In the genomic region with DNA sequence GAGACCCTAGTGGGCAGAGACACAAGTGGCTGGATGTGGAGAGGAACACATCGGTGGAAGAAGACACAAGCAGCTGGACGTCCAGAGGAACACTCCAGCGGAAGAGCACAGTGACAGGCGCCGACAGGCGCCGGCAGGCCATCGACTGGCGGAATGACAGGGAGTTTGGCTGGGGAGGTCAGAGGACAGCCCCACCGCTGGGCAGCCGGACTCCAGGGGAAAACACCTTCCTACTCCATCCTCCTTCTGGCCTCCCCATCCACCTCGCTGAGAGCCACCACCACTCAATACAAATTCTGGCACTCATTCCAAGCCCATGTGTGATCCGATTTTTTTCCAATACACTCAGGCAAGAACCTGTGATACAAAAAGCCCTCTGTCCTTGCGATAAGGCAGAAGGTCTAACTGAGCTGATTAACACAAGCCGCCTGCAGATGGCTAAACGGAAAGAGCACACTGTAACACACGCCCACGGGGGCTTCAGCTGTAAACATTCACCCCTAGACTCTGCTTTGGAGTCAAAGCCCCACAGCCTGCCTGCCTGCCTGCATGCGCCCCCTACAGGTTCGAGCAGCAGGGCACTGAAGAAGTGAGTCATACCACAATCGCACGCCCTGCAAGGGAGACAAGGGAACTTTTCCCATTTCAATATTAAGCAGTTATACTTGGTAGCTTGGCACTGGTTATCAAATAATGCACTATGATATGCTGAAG, we compare ENCODE assay signal across 10 cellular contexts. TPM values are rescaled to one million over a fixed set of nuclear protein-coding genes. Genes with fewer than 3 reads are reported as not detected.
DNase-seq lines count a peak whose midpoint lies in the region; ATAC-seq and TF ChIP-seq lines count a peak whose summit lies in the region.
"Had no signal": no experiment of that assay in that cellular context is flagged by ENCODE, and none has a peak within 500 bp of the region (broad histone marks: within the 10 kb centered on the region; RNA-seq: fewer than 3 reads in every experiment).

No MANE protein-coding gene starts in this region.

- no peak overlapping the region for H2AFZ ChIP-seq in IMR-90 (replicated peaks; ENCODE audit: low read length, poor library complexity)
- peak overlapping the region; percentile 50 for H2AFZ ChIP-seq in mammary epithelial cell (ENCODE audit: low read depth, low read length)

- DNase-seq in ELF-1 (ENCODE audit: low read depth, low spot score) = peak; percentile 76
- DNase-seq in IMR-90 = peak; percentile 12
- DNase-seq in mammary epithelial cell = peak; percentile 11
- DNase-seq in nephron progenitor cell = peak; percentile 34
- no peak for DNase-seq in inferior parietal cortex (ENCODE audit: extremely low spot score)

- H2AK9ac ChIP-seq in IMR-90 (replicated peaks; ENCODE audit: low read depth, low read length, poor library complexity) = no peak overlapping the region

- H3K36me3 ChIP-seq in IMR-90 (ENCODE audit: control insufficient read depth, insufficient read depth, low read length) = no peaks in the 10 kb centered on the region
- H3K36me3 ChIP-seq in mammary epithelial cell (ENCODE audit: insufficient read depth, low read length) = no peaks in the 10 kb centered on the region

- H3K79me2 ChIP-seq in mammary epithelial cell (ENCODE audit: insufficient read depth, low read length) = no peaks in the 10 kb centered on the region

- H3K27me3 Mint-ChIP-seq in nephron progenitor cell (ENCODE audit: low read depth, poor library complexity) = no peaks in the 10 kb centered on the region

- H3K14ac ChIP-seq in IMR-90 (replicated peaks; ENCODE audit: low read depth, low read length) = no peak overlapping the region

- CTCF ChIA-PET in IMR-90 (lab: Yijun Ruan, JAX) (interaction anchor here (0.6 to 1.2 kb wide), 3 partner anchors 10 to 600 kb away, joined by 3 to 5 read pairs (median 4); no protein-coding TSS in a partner anchor), mammary epithelial cell (lab: Charles Lee; ENCODE audit: low non-redundant PET) (no interaction called here)

- H3K56ac ChIP-seq in IMR-90 (ENCODE audit: extremely low read depth, insufficient read depth, low read length) = no peak overlapping the region

- no peak overlapping the region for H3K4me2 ChIP-seq in IMR-90 (ENCODE audit: low read depth, low read length)
- H3K4me2 ChIP-seq in mammary epithelial cell (ENCODE audit: insufficient read depth, low read depth, low read length) = no peak overlapping the region

- no peaks in the 10 kb centered on the region for H3K79me1 ChIP-seq in IMR-90 (ENCODE audit: low read depth in 1 of 2, low read length in 2 of 2)

- no peaks in the 10 kb centered on the region for H4K20me1 ChIP-seq in IMR-90 (ENCODE audit: insufficient read depth, low read length)
- no peaks in the 10 kb centered on the region for H4K20me1 ChIP-seq in mammary epithelial cell (ENCODE audit: insufficient read depth, low read length)

- no peaks in the 10 kb centered on the region for H3K9me3 ChIP-seq in IMR-90 (ENCODE audit: control insufficient read depth, insufficient read depth, low read length)
- H3K9me3 ChIP-seq in mammary epithelial cell (replicated peaks; ENCODE audit: insufficient read depth, low read length) = no peaks in the 10 kb centered on the region

- no peak overlapping the region for H2BK120ac ChIP-seq in IMR-90 (ENCODE audit: low read depth, low read length)

- H4K8ac ChIP-seq in IMR-90 (ENCODE audit: low read depth in 2 of 2, low read length in 2 of 2) = no peak overlapping the region

- no peak overlapping the region for H3K23ac ChIP-seq in IMR-90 (ENCODE audit: low read depth, low read length)

- no peak overlapping the region for H3K18ac ChIP-seq in IMR-90 (ENCODE audit: low read depth, low read length)

- no peak for ATAC-seq in IMR-90 (ENCODE audit: low read depth)
- ATAC-seq in HG02973 (IDR thresholded peaks at IDR 0.05; ENCODE audit: unreplicated experiment) = no peak
- ATAC-seq in GM21423 (IDR thresholded peaks at IDR 0.05; ENCODE audit: unreplicated experiment) = no peak
- no peak for ATAC-seq in HG03469 (IDR thresholded peaks at IDR 0.05; ENCODE audit: unreplicated experiment)

- H3K4me3 ChIP-seq in IMR-90 (ENCODE audit: insufficient read depth, low read depth, low read length) (no peak overlapping the region), mammary epithelial cell (replicated peaks in 1 of 3; ENCODE audit: insufficient read depth in 1 of 3, low read depth in 2 of 3, low read length in 3 of 3) (no peak overlapping the region)
- H3K4me3 ChIP-seq: SK-N-MC, skin epidermis had no signal

- TF ChIP-seq RAD21 in IMR-90 (IDR thresholded peaks at IDR 0.05; ENCODE audit: low read length) = no peak

- TF ChIP-seq POLR2A in IMR-90 (IDR thresholded peaks at IDR 0.05; ENCODE audit: low read depth, low read length) = no peak

- H3K27ac ChIP-seq in IMR-90 (ENCODE audit: insufficient read depth, low read length) (no peak overlapping the region), mammary epithelial cell (ENCODE audit: insufficient read depth, low read depth, low read length) (no peak overlapping the region)
- H3K27ac ChIP-seq: SK-N-MC, skin epidermis had no signal

- H3K36me3 Mint-ChIP-seq in nephron progenitor cell (ENCODE audit: low read depth) = no peaks in the 10 kb centered on the region

- H2BK15ac ChIP-seq in IMR-90 (ENCODE audit: low read depth, low read length) = no peak overlapping the region

- no peaks in the 10 kb centered on the region for H3K27me3 ChIP-seq in IMR-90 (ENCODE audit: control insufficient read depth, insufficient read depth, low read length)
- no peaks in the 10 kb centered on the region for H3K27me3 ChIP-seq in mammary epithelial cell (ENCODE audit: insufficient read depth, low read length)

- no peak overlapping the region for H2BK20ac ChIP-seq in IMR-90 (ENCODE audit: low read depth, low read length)

- no peak overlapping the region for H2AK5ac ChIP-seq in IMR-90 (ENCODE audit: low read depth, low read length)

- no peaks in the 10 kb centered on the region for H3K4me1 Mint-ChIP-seq in nephron progenitor cell

- H3K27ac Mint-ChIP-seq in nephron progenitor cell = no peak overlapping the region

- H3K4me3 Mint-ChIP-seq in nephron progenitor cell = no peak overlapping the region

- dilution Hi-C loops in IMR-90 (cut with HindIII; ENCODE audit: low sequenced_read_pairs, unreplicated experiment) = no loop called here
- dilution Hi-C loops in mammary epithelial cell (cut with HindIII; ENCODE audit: low sequenced_read_pairs) = no loop called here

- no peak overlapping the region for H4K91ac ChIP-seq in IMR-90 (ENCODE audit: insufficient read depth, low read depth, low read length)

- no peak overlapping the region for H3K9ac ChIP-seq in IMR-90 (ENCODE audit: low read depth, low read length)
- H3K9ac ChIP-seq in mammary epithelial cell (ENCODE audit: insufficient read depth, low read length) = no peak overlapping the region

- POLR2A ChIA-PET in IMR-90 (lab: Charles Lee; ENCODE audit: unreplicated experiment) = no interaction called here

- 45% methylated on average over 4 of the region's 22 CpGs; no CpG with 5 or more reads in 1 of the 2 experiments for WGBS in IMR-90 (ENCODE audit: extremely low coverage in 2 of 2, insufficient read length in 1 of 2), 2 experiments
- 31% methylated on average over 7 of the region's 22 CpGs for WGBS in mammary epithelial cell (ENCODE audit: low coverage, missing lambda C conversion rate)

- H3K4me1 ChIP-seq in IMR-90 (ENCODE audit: control insufficient read depth, insufficient read depth, low read length) (peaks cover 2% of the 10 kb centered on the region; the same call in 1 of the 2 replicates), mammary epithelial cell (ENCODE audit: insufficient read depth, low read length) (peaks cover 10% of the 10 kb centered on the region)

- intact Hi-C loops in IMR-90 (cut with micrococcal nuclease) (no loop called here), mammary epithelial cell (cut with micrococcal nuclease) (no loop called here)

- no peaks in the 10 kb centered on the region for H3K9me3 Mint-ChIP-seq in nephron progenitor cell

- no peak overlapping the region for H2BK5ac ChIP-seq in IMR-90 (ENCODE audit: low read depth, low read length, poor library complexity, severe bottlenecking)

- BruUV-seq in IMR-90 (replicated peaks; lab: Mats Ljungman, UMichigan) (no TSS peak), mammary epithelial cell (replicated peaks; lab: Mats Ljungman, UMichigan) (no TSS peak)

- TF ChIP-seq CTCF in IMR-90 (conservative IDR thresholded peaks at IDR 0.05; ENCODE audit: low read depth, low read length) = peak; percentile 42
- TF ChIP-seq CTCF in mammary epithelial cell (conservative IDR thresholded peaks at IDR 0.05 in 1 of 2, IDR thresholded peaks at IDR 0.05 in 1 of 2; ENCODE audit: extremely low read depth in 1 of 2, insufficient read depth in 1 of 2, low read depth in 1 of 2, low read length in 2 of 2) = peak; percentile 60 to 69
- peak; percentile 46 for TF ChIP-seq CTCF in nephron progenitor cell (IDR thresholded peaks at IDR 0.05)

- no peak overlapping the region for H3K4ac ChIP-seq in IMR-90 (ENCODE audit: low read depth, low read length)

- H4K5ac ChIP-seq in IMR-90 (ENCODE audit: low read depth, low read length) = no peak overlapping the region

- in situ Hi-C loops in IMR-90 (cut with MboI; ENCODE audit: low sequenced_read_pairs) = loop anchor here (10.0 kb wide), 1 partner anchor 804 kb away; no protein-coding TSS in a partner anchor
- in situ Hi-C loops in mammary epithelial cell (cut with MboI; ENCODE audit: low sequenced_read_pairs in 2 of 2) = no loop called here

- H3K9me1 ChIP-seq in IMR-90 (ENCODE audit: insufficient read depth, low read length) = no peaks in the 10 kb centered on the region

TF ChIP-seq in IMR-90, 13 proteins besides CTCF, POLR2A, EP300 and RAD21 (continues in another document):
- TF ChIP-seq SMC3 (IDR thresholded peaks at IDR 0.05; ENCODE audit: low read depth, low read length) (no peak), CEBPB (IDR thresholded peaks at IDR 0.05; ENCODE audit: low read depth, low read length) (no peak), RCOR1 (IDR thresholded peaks at IDR 0.05; ENCODE audit: insufficient replicate concordance, low read length) (no peak), MAZ (IDR thresholded peaks at IDR 0.05; ENCODE audit: borderline replicate concordance, low read depth, low read length) (no peak), MAFK (IDR thresholded peaks at IDR 0.05; ENCODE audit: low read depth, low read length) (no peak)

RNA-seq across cellular contexts. Expression of a gene that starts 50.2 kb away (rescaled TPM):
- total RNA-seq in IMR-90 (2012; rRNA removed) (under 0.01 TPM in 2 replicates), mammary epithelial cell (1 to 10 TPM in 1 of 2 donors, under 1 TPM in 1; 0.16 to 5.0 TPM)
- polyA plus RNA-seq in IMR-90 (2012; rRNA removed) (0.02 TPM in 1 of 2 replicates, not detected in the other), mammary epithelial cell (0.03 TPM)
- not detected in 2 replicates for polyA plus RNA-seq in IMR-90 (2012; cell fraction: cytosol; rRNA removed)
- not detected in 2 replicates for polyA plus RNA-seq in IMR-90 (2012; cell fraction: nucleus; rRNA removed; ENCODE audit: low replicate concordance)
- not detected for polyA minus RNA-seq in mammary epithelial cell
